Comparison of ENCODE assay signal across 1 cellular context in genomic region chr16:51374346-51374745, GRCh38.
A peak's percentile ranks its signal among the peaks of the same experiment; 100 is the strongest.
TF ChIP-seq lines count a peak whose summit lies in the region.

No MANE protein-coding gene starts in this region.

TF ChIP-seq in IMR-90, 13 proteins besides CTCF, POLR2A, EP300 and RAD21:
- TF ChIP-seq NFE2L2 (IDR thresholded peaks at IDR 0.05; ENCODE audit: low read depth, low read length) (no peak), FOS (IDR thresholded peaks at IDR 0.05; ENCODE audit: low read depth, low read length) (peak; percentile 22; the same call in 1 of the 2 replicates)
